In genomic region chr14:35342160-35343010, GRCh38 we compare ENCODE assay signal across 8 cellular contexts. TPM values are rescaled to one million over a fixed set of nuclear protein-coding genes. Genes with fewer than 3 reads are reported as not detected.
DNase-seq lines count a peak whose midpoint lies in the region; ATAC-seq and TF ChIP-seq lines count a peak whose summit lies in the region.

No MANE protein-coding gene starts in this region.

- peak overlapping the region; percentile 56 for H3K4me3 ChIP-seq in ACC112 (ENCODE audit: low read depth, low read length)
- peak overlapping the region; percentile 8 to 54 (median 28) for H3K4me3 ChIP-seq in esophagus squamous epithelium

- DNase-seq in NCI-H2196 (lab: John Stamatoyannopoulos, UW; ENCODE audit: unreplicated experiment) (peak; percentile 76), esophagus squamous epithelium (lab: John Stamatoyannopoulos, UW) (no peak), natural killer cell (no peak), GM19238 (ENCODE audit: insufficient read length, low spot score) (no peak), GM19240 (ENCODE audit: insufficient read length, low spot score) (no peak), NCI-H748 (lab: John Stamatoyannopoulos, UW; ENCODE audit: unreplicated experiment) (no peak)

- H3K9me3 Mint-ChIP-seq in natural killer cell, result no peaks in the 10 kb centered on the region

- no peaks in the 10 kb centered on the region for H3K27me3 ChIP-seq in ACC112 (ENCODE audit: insufficient read depth, low read length)
- no peaks in the 10 kb centered on the region for H3K27me3 ChIP-seq in esophagus squamous epithelium

- peaks cover 15 to 21% of the 10 kb centered on the region in 2 donors for H3K4me1 Mint-ChIP-seq in natural killer cell

- intact Hi-C loops in esophagus squamous epithelium (cut with DNase I) (no loop called here), natural killer cell (cut with micrococcal nuclease) (no loop called here)

- no peak for ATAC-seq in natural killer cell
- no peak for ATAC-seq in HG02798 (IDR thresholded peaks at IDR 0.05; ENCODE audit: poor library complexity, unreplicated experiment)

- H3K4me1 ChIP-seq in ACC112 (ENCODE audit: control insufficient read depth, insufficient read depth, low read length, unreplicated experiment) (peaks cover 26% of the 10 kb centered on the region), esophagus squamous epithelium (peaks cover 51 to 72% (median 58%) of the 10 kb centered on the region in 3 donors)

- TF ChIP-seq CTCF in esophagus squamous epithelium (IDR thresholded peaks at IDR 0.05), result no peak
- no peak for TF ChIP-seq CTCF in natural killer cell (IDR thresholded peaks at IDR 0.05)

- peak overlapping the region; percentile 85 for H3K27ac ChIP-seq in ACC112 (ENCODE audit: low read depth, low read length)
- H3K27ac ChIP-seq in esophagus squamous epithelium, result peak overlapping the region; percentile 89 to 94 (median 90)

- H3K79me2 ChIP-seq in ACC112 (ENCODE audit: control insufficient read depth, insufficient read depth, low read length, unreplicated experiment), result no peaks in the 10 kb centered on the region

- peak overlapping the region in 1 of 2 donors; percentile 24 for H3K27ac Mint-ChIP-seq in natural killer cell

- no peaks in the 10 kb centered on the region for H3K36me3 Mint-ChIP-seq in natural killer cell

- no peaks in the 10 kb centered on the region for H3K27me3 Mint-ChIP-seq in natural killer cell (ENCODE audit: low read depth in 2 of 2)

- no peaks in the 10 kb centered on the region for H3K9me3 ChIP-seq in esophagus squamous epithelium

- peak overlapping the region; percentile 17 for H3K4me3 Mint-ChIP-seq in natural killer cell

- no peak for TF ChIP-seq POLR2A in esophagus squamous epithelium (IDR thresholded peaks at IDR 0.05)

- WGBS in esophagus squamous epithelium, 2 donors, result 40 to 46% methylated on average over 6 to 15 of the region's 20 CpGs

- peak overlapping the region; percentile 71 for H2AFZ ChIP-seq in ACC112 (ENCODE audit: low read length, unreplicated experiment)

- no peaks in the 10 kb centered on the region for H3K36me3 ChIP-seq in ACC112 (ENCODE audit: insufficient read depth, low read length)
- H3K36me3 ChIP-seq in esophagus squamous epithelium, result no peaks in the 10 kb centered on the region

RNA-seq across cellular contexts. Expression of gene PSMA6, which starts 50.2 kb away (rescaled TPM):
- 100 to 1,000 TPM in 3 of 4 donors, 10 to 100 TPM in 1; 95.6 to 244 (median 169) TPM for total RNA-seq in esophagus squamous epithelium
- 100 to 1,000 TPM; 130 to 141 (median 139) TPM for total RNA-seq in natural killer cell
